ENCODE assay signal across 11 cellular contexts in genomic region chr2:215711484-215712034, GRCh38.
DNase-seq lines count a peak whose midpoint lies in the region; ATAC-seq and TF ChIP-seq lines count a peak whose summit lies in the region.
"Had no signal": no experiment of that assay in that cellular context is flagged by ENCODE, and none has a peak within 500 bp of the region (broad histone marks: within the 10 kb centered on the region; RNA-seq: fewer than 3 reads in every experiment).

No MANE protein-coding gene starts in this region.

- peaks cover 10% of the 10 kb centered on the region; the same call in 1 of the 2 replicates for H3K4me1 ChIP-seq in HUES64 (ENCODE audit: insufficient read depth, low read length)
- H3K4me1 ChIP-seq in right lobe of liver, result peaks cover 0 to 24% (median 9%) of the 10 kb centered on the region in 4 donors
- H3K4me1 ChIP-seq in upper lobe of left lung, result peaks cover 23 to 32% (median 27%) of the 10 kb centered on the region in 4 donors

- ATAC-seq in right lobe of liver (peak in 3 of 4 donors; percentile 31 to 68 (median 68)), upper lobe of left lung (ENCODE audit: low FRiP score in 2 of 2) (peak in 1 of 2 donors; percentile 69), HG03108 (IDR thresholded peaks at IDR 0.05; ENCODE audit: unreplicated experiment) (no peak)

- WGBS in HUES64, result 68% methylated on average over 2 of the region's 2 CpGs
- WGBS in right lobe of liver (ENCODE audit: insufficient coverage, low coverage, low lambda C conversion rate, missing lambda C conversion rate), result 60% methylated on average over 2 of the region's 2 CpGs
- 48 to 55% methylated on average over 2 of the region's 2 CpGs for whole genome bisulfite sequencing in upper lobe of left lung, 2 donors

- no peak for TF ChIP-seq POLR2A in right lobe of liver (IDR thresholded peaks at IDR 0.05)
- TF ChIP-seq POLR2A in upper lobe of left lung (IDR thresholded peaks at IDR 0.05), result no peak

- H3K27me3 Mint-ChIP-seq in endothelial cell (ENCODE audit: unreplicated experiment), result peaks cover 4% of the 10 kb centered on the region

- H3K36me3 ChIP-seq in HUES64 (ENCODE audit: insufficient read depth, low read length), result no peaks in the 10 kb centered on the region
- no peaks in the 10 kb centered on the region for H3K36me3 ChIP-seq in right lobe of liver
- no peaks in the 10 kb centered on the region for H3K36me3 ChIP-seq in upper lobe of left lung

- H3K4me3 Mint-ChIP-seq in endothelial cell (ENCODE audit: unreplicated experiment), result no peak overlapping the region
- H3K4me3 Mint-ChIP-seq: brain, H9 had no signal

- TF ChIP-seq CTCF in endothelial cell (IDR thresholded peaks at IDR 0.05; ENCODE audit: unreplicated experiment) (no peak), right lobe of liver (IDR thresholded peaks at IDR 0.05) (no peak), upper lobe of left lung (IDR thresholded peaks at IDR 0.05) (no peak)

- peaks cover 42% of the 10 kb centered on the region for H3K4me1 Mint-ChIP-seq in endothelial cell (ENCODE audit: unreplicated experiment)

- no peak overlapping the region for H3K4me3 ChIP-seq in HUES64 (ENCODE audit: low read length)
- no peak overlapping the region for H3K4me3 ChIP-seq in right lobe of liver
- H3K4me3 ChIP-seq in upper lobe of left lung, result no peak overlapping the region

- no peaks in the 10 kb centered on the region for H3K9me3 Mint-ChIP-seq in endothelial cell (ENCODE audit: unreplicated experiment)
- H3K9me3 Mint-ChIP-seq: brain, H9 had no signal

- H3K9me3 ChIP-seq in HUES64 (ENCODE audit: insufficient read depth, low read depth, low read length) (no peaks in the 10 kb centered on the region), right lobe of liver (no peaks in the 10 kb centered on the region), upper lobe of left lung (no peaks in the 10 kb centered on the region)

- no peak overlapping the region for H3K9ac ChIP-seq in HUES64 (ENCODE audit: low read depth, low read length)

- no peak for TF ChIP-seq EP300 in upper lobe of left lung (IDR thresholded peaks at IDR 0.05)

- H3K27ac Mint-ChIP-seq in endothelial cell (ENCODE audit: unreplicated experiment), result peak overlapping the region; percentile 99
- H3K27ac Mint-ChIP-seq: H9 had no signal

- 0 out of 2 replicates have a peak overlapping the region, but pooled peaks have one; percentile 32 for H3K27ac ChIP-seq in HUES64 (ENCODE audit: low read depth, low read length)
- no peak overlapping the region for H3K27ac ChIP-seq in right lobe of liver
- H3K27ac ChIP-seq in upper lobe of left lung, result peak overlapping the region in 3 of 4 donors; percentile 23 to 60 (median 55)

- DNase-seq in endothelial cell (ENCODE audit: low spot score) (peak; percentile 11), right lobe of liver (no peak), upper lobe of left lung (no peak), OCI-M1 (lab: John Stamatoyannopoulos, UW) (no peak), SK-N-DZ (ENCODE audit: low spot score) (no peak)
- DNase-seq: activated CD4-positive, alpha-beta T cell treated with anti-CD3 and anti-CD28 coated beads for 4 hours; H9; NK-92 treated with Interleukin-12 subunit alpha and Interleukin-12 subunit beta, amount 100 ng/mL, for 24 hours had no signal

- H3K36me3 Mint-ChIP-seq in endothelial cell (ENCODE audit: low read depth, unreplicated experiment), result no peaks in the 10 kb centered on the region
- H3K36me3 Mint-ChIP-seq: brain had no signal

- H3K27me3 ChIP-seq in HUES64 (ENCODE audit: insufficient read depth, low read length) (no peaks in the 10 kb centered on the region), right lobe of liver (no peaks in the 10 kb centered on the region), upper lobe of left lung (no peaks in the 10 kb centered on the region)

- intact Hi-C loops in right lobe of liver (cut with DNase I), result no loop called here

Comparison
In these comparisons a context has a peak if more than half of its experiments do, and no peak if none do; other contexts are left out.
1. H3K27ac ChIP-seq: peak in HUES64 (single experiment) and upper lobe of left lung (3 of 4); none in right lobe of liver (0 of 3).